Comparison of ENCODE assay signal across 9 cellular contexts in the genomic region with DNA sequence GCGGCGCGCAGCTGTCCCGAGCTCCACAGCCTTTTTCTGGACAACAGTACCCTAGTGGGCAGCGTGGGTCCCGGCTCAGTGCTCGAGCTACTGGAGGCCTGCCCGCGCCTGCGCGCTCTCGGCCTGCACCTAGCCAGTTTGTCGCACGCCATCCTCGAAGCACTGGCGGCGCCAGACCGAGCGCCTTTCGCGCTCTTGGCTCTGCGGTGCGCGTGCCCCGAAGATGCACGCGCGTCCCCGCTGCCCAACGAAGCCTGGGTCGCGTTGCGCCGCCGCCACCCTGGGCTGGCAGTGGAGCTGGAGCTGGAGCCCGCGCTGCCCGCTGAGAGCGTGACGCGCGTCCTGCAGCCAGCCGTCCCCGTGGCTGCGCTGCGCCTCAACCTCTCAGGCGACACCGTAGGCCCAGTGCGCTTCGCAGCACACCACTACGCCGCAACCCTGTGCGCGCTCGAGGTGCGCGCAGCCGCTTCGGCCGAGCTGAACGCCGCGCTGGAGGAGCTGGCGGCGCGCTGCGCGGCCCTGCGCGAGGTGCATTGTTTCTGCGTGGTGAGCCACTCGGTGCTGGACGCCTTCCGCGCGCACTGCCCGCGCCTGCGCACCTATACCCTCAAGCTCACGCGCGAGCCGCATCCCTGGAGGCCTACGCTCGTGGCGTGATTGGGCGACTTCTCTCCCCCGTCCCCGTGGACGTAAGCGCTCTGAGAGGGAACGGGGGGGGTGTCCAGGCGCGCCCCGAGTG. TPM values are rescaled to one million over a fixed set of nuclear protein-coding genes. Genes with fewer than 3 reads are reported as not detected.
DNase-seq lines count a peak whose midpoint lies in the region; ATAC-seq, FAIRE-seq and TF ChIP-seq lines count a peak whose summit lies in the region.
"Had no signal": no experiment of that assay in that cellular context is flagged by ENCODE, and none has a peak within 500 bp of the region (broad histone marks: within the 10 kb centered on the region; RNA-seq: fewer than 3 reads in every experiment).

No MANE protein-coding gene starts in this region.

- FAIRE-seq in HTR-8/SVneo (lab: Jason Lieb, UNC) = peak; percentile 94
- FAIRE-seq in RCC 7860 (lab: Jason Lieb, UNC) = no peak

- H3K4me1 ChIP-seq in tibial artery = peaks cover 4 to 72% (median 62%) of the 10 kb centered on the region in 4 donors

- no peak for ATAC-seq in HG02870 (IDR thresholded peaks at IDR 0.05; ENCODE audit: unreplicated experiment)
- ATAC-seq: Panc1 had no signal

- no peaks in the 10 kb centered on the region for H3K36me3 ChIP-seq in tibial artery

- intact Hi-C loops in tibial artery (cut with DNase I; ENCODE audit: low total_unique reads) = loop anchor here (5.0 kb wide), 1 partner anchor 281 kb away; a partner anchor contains a TSS

- TF ChIP-seq CTCF in tibial artery (IDR thresholded peaks at IDR 0.05) = no peak

- H3K27me3 ChIP-seq in tibial artery = peaks cover 0 to 45% of the 10 kb centered on the region in 2 donors

- DNase-seq in HTR-8/SVneo (ENCODE audit: insufficient read length, low spot score) (no peak), SK-N-DZ (ENCODE audit: low spot score) (peak; percentile 74), ecto neural progenitor cell (ENCODE audit: low spot score) (peak; percentile 72), midbrain (lab: John Stamatoyannopoulos, UW) (peak; percentile 75), tibial artery (peak in 1 of 2 donors; percentile 86), GM19238 (ENCODE audit: insufficient read length, low spot score) (no peak), RCC 7860 (ENCODE audit: low spot score) (no peak)

- H3K4me3 ChIP-seq in tibial artery = peak overlapping the region; percentile 47 to 51

- H3K9me3 ChIP-seq in tibial artery = no peaks in the 10 kb centered on the region

- H3K27ac ChIP-seq in tibial artery = peak overlapping the region; percentile 57 to 73

RNA-seq across cellular contexts. Expression of a gene that starts 1.2 kb away (rescaled TPM):
- 25.4 and 28.6 TPM in 2 replicates for polyA plus RNA-seq in SK-N-DZ (2014; cell fraction: cytosol; rRNA removed)
- 838 and 851 TPM in 2 replicates for polyA plus RNA-seq in SK-N-DZ (2014; cell fraction: nucleus; rRNA removed)

RNA-seq across cellular contexts. Expression of a gene that starts 3.6 kb away (rescaled TPM):
- 6.7 and 12.2 TPM in 2 replicates for polyA plus RNA-seq in SK-N-DZ (2014; cell fraction: cytosol; rRNA removed)
- 116 and 122 TPM in 2 replicates for polyA plus RNA-seq in SK-N-DZ (2014; cell fraction: nucleus; rRNA removed)

RNA-seq across cellular contexts. Expression of a gene that starts 3.6 kb away (rescaled TPM):
- polyA plus RNA-seq in SK-N-DZ (2014; cell fraction: cytosol; rRNA removed) = 7.3 and 7.7 TPM in 2 replicates
- polyA plus RNA-seq in SK-N-DZ (2014; cell fraction: nucleus; rRNA removed) = 12.7 and 14.7 TPM in 2 replicates

RNA-seq across cellular contexts. Expression of a gene that starts 7.0 kb away (rescaled TPM):
- polyA plus RNA-seq in SK-N-DZ (2014; cell fraction: cytosol; rRNA removed) = 25.8 and 26.0 TPM in 2 replicates
- 45.7 and 50.1 TPM in 2 replicates for polyA plus RNA-seq in SK-N-DZ (2014; cell fraction: nucleus; rRNA removed)

RNA-seq across cellular contexts. Expression of a gene that starts 12.5 kb away (rescaled TPM):
- 3.3 and 3.9 TPM in 2 replicates for polyA plus RNA-seq in SK-N-DZ (2014; cell fraction: cytosol; rRNA removed)
- polyA plus RNA-seq in SK-N-DZ (2014; cell fraction: nucleus; rRNA removed) = 2.7 and 4.0 TPM in 2 replicates

Comparison
In these comparisons a context has a peak if more than half of its experiments do, and no peak if none do; other contexts are left out.
1. DNase-seq: peak in SK-N-DZ (single experiment), ecto neural progenitor cell (single experiment) and midbrain (single experiment); none in HTR-8/SVneo (single experiment), GM19238 (single experiment) and RCC 7860 (single experiment).